25 cellular contexts compared by ENCODE assay signal in the genomic region with DNA sequence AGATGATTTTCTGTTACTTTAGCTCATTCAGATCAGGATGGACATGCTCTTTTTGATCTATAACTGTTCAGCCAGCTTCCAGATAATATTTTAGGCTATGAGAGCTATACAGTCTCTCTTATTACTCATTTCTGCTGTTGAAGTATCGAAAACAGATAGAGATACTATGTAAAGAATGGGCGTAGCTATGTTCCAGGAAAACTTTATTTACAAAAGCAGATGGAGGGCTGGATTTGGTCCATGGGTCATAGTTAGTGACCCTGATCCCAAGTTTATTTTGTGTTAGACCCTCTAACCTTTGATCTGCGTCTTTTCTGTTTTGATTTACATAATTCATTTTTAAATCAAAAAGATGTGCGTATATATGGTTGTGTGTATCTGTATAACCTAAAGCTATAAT.
"Had no signal": no experiment of that assay in that cellular context is flagged by ENCODE, and none has a peak within 500 bp of the region (broad histone marks: within the 10 kb centered on the region; RNA-seq: fewer than 3 reads in every experiment).

No MANE protein-coding gene starts in this region.

- H3K36me3 ChIP-seq: colonic mucosa, ovary had no signal

- H3K4me1 ChIP-seq: colonic mucosa, heart left ventricle, left ventricle myocardium inferior, lower lobe of right lung, psoas muscle, testis, upper lobe of left lung had no signal

- H3K27ac ChIP-seq: colonic mucosa, heart left ventricle, hepatocyte, left ventricle myocardium inferior, lower lobe of right lung, ovary, psoas muscle, skin epidermis, spleen, testis, tibial nerve, upper lobe of left lung had no signal

- H3K79me2 ChIP-seq: hepatocyte had no signal

- DNase-seq: colonic mucosa; effector CD8-positive, alpha-beta T cell; heart left ventricle; kidney; left ventricle myocardium inferior; lower lobe of right lung; natural killer cell; ovary; posterior cingulate gyrus; psoas muscle; right cardiac atrium; spleen; stimulated activated CD4-positive, alpha-beta T cell treated with anti-CD3 and anti-CD28 coated beads, Interleukin-4, amount 100 ng/mL, for 4 hours; stimulated activated naive CD8-positive, alpha-beta T cell treated with anti-CD3 and anti-CD28 coated beads, Interleukin-15, Interleukin-2, amounts not matched to agents 100 U/mL and 50 U/mL, for 24 hours; substantia nigra; testis; upper lobe of left lung had no signal

- H2AFZ ChIP-seq: hepatocyte had no signal

- H3K4me3 ChIP-seq: colonic mucosa, esophagus muscularis mucosa, gastroesophageal sphincter, heart left ventricle, hepatocyte, left ventricle myocardium inferior, lower lobe of right lung, ovary, psoas muscle, skin epidermis, spleen, testis, tibial nerve, upper lobe of left lung had no signal

- ATAC-seq: gastroesophageal sphincter; heart left ventricle; lower lobe of right lung; natural killer cell; psoas muscle; right cardiac atrium; stimulated activated memory B cell treated with anti-CD40 and anti-IgM and Interleukin-4, amounts not matched to agents 10 μg/mL and 1 μg/mL and 100 μg/mL, for 72 hours; stimulated activated naive CD8-positive, alpha-beta T cell treated with anti-CD3 and anti-CD28 coated beads, Interleukin-15, Interleukin-2, amounts not matched to agents 100 U/mL and 50 U/mL, for 24 hours had no signal

- H3K4me2 ChIP-seq: hepatocyte had no signal

- H3K27me3 ChIP-seq: colonic mucosa, esophagus muscularis mucosa, gastroesophageal sphincter, heart left ventricle, hepatocyte, ovary, spleen, testis, tibial nerve, upper lobe of left lung had no signal

- FAIRE-seq: endothelial cell of umbilical vein, kidney, urothelium cell line had no signal

- H3K9me3 ChIP-seq: colonic mucosa, esophagus muscularis mucosa, gastroesophageal sphincter, heart left ventricle, left ventricle myocardium inferior, lower lobe of right lung, ovary, psoas muscle, spleen, testis, tibial nerve, upper lobe of left lung had no signal
